In the genomic region with DNA sequence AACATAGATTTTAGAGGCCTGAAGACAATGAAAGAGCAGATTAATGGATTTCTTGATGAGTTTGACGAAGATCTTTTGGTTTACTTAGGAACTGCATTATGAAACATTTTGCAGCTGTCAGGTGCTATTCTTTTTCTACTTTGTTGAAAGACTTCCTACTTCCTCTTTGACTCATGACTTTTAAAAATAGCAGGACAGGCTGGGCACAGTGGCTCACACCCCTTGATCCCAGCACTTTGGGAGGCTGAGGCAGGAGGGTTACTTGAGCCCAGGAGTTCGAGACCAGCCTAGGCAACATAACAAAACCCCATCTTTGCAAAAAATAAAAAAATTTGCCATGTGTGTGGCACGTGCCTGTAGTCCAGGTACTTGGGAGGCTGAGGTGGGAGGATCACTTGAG, we compare ENCODE assay signal across 9 cellular contexts. TPM values are rescaled to one million over a fixed set of nuclear protein-coding genes. Genes with fewer than 3 reads are reported as not detected.
A peak's percentile ranks its signal among the peaks of the same experiment; 100 is the strongest.
DNase-seq lines count a peak whose midpoint lies in the region; ATAC-seq and TF ChIP-seq lines count a peak whose summit lies in the region.
"Had no signal": no experiment of that assay in that cellular context is flagged by ENCODE, and none has a peak within 500 bp of the region (broad histone marks: within the 10 kb centered on the region; RNA-seq: fewer than 3 reads in every experiment).

No MANE protein-coding gene starts in this region.

- H3K4me1 ChIP-seq in A673 (ENCODE audit: insufficient read depth, low read length, poor library complexity, severe bottlenecking) (peaks cover 8% of the 10 kb centered on the region), colonic mucosa (peaks cover 10% of the 10 kb centered on the region), tibial artery (peaks cover 0 to 14% (median 2%) of the 10 kb centered on the region in 4 donors)

- H3K9ac ChIP-seq in colonic mucosa (ENCODE audit: low read depth in 2 of 2, low read length in 2 of 2): peak overlapping the region in 1 of 2 donors; percentile 12

- ATAC-seq in GM18868 (IDR thresholded peaks at IDR 0.05; ENCODE audit: unreplicated experiment): peak; percentile 46
- ATAC-seq in GM21515 (IDR thresholded peaks at IDR 0.05; ENCODE audit: unreplicated experiment): no peak
- ATAC-seq: Panc1 had no signal

- H3K27ac ChIP-seq in A673 (ENCODE audit: low read depth, low read length, poor library complexity, severe bottlenecking) (no peak overlapping the region), colonic mucosa (peak overlapping the region; percentile 66), tibial artery (no peak overlapping the region)

- H3K36me3 ChIP-seq in A673 (ENCODE audit: insufficient read depth, low read length, poor library complexity, severe bottlenecking): peaks cover 46% of the 10 kb centered on the region
- no peaks in the 10 kb centered on the region for H3K36me3 ChIP-seq in colonic mucosa
- peaks cover 13 to 62% (median 30%) of the 10 kb centered on the region in 3 donors for H3K36me3 ChIP-seq in tibial artery

- intact Hi-C loops in A673 (cut with micrococcal nuclease; ENCODE audit: unreplicated experiment) (no loop called here), colonic mucosa (cut with DNase I) (no loop called here), tibial artery (cut with DNase I; ENCODE audit: low total_unique reads) (no loop called here)

- POLR2A ChIA-PET in A673 (lab: Charles Lee; ENCODE audit: low non-redundant PET): no interaction called here

- CTCF ChIA-PET in A673 (lab: Charles Lee): no interaction called here

- H3K4me3 ChIP-seq in A673 (ENCODE audit: low read depth, low read length, poor library complexity, severe bottlenecking) (no peak overlapping the region), colonic mucosa (no peak overlapping the region), tibial artery (no peak overlapping the region)

- BruUV-seq in A673 (replicated peaks; lab: Mats Ljungman, UMichigan): TSS peak; percentile 4

- DNase-seq in A673 (ENCODE audit: low spot score) (no peak), LHCN-M2 (ENCODE audit: low read depth) (peak; percentile 68), colonic mucosa (no peak), DMS114 treated with DMSO at 0.1 percent for 48 hours (lab: John Stamatoyannopoulos, UW; ENCODE audit: unreplicated experiment) (no peak), NCI-H82 (lab: John Stamatoyannopoulos, UW) (no peak), tibial artery (no peak)

- H3K27me3 ChIP-seq in A673 (replicated peaks; ENCODE audit: insufficient read depth, low read depth, low read length, poor library complexity) (no peaks in the 10 kb centered on the region), colonic mucosa (no peaks in the 10 kb centered on the region), tibial artery (no peaks in the 10 kb centered on the region)

- H3K9me3 ChIP-seq in A673 (ENCODE audit: low read depth, low read length, poor library complexity, severe bottlenecking) (no peaks in the 10 kb centered on the region), colonic mucosa (no peaks in the 10 kb centered on the region), tibial artery (no peaks in the 10 kb centered on the region)

- TF ChIP-seq CTCF in A673 (conservative IDR thresholded peaks at IDR 0.05; ENCODE audit: low read depth, low read length): no peak
- no peak for TF ChIP-seq CTCF in colonic mucosa (IDR thresholded peaks at IDR 0.05)
- no peak for TF ChIP-seq CTCF in tibial artery (IDR thresholded peaks at IDR 0.05)

RNA-seq across cellular contexts. Expression of a gene that starts 52.0 kb away (rescaled TPM):
- total RNA-seq in A673 (2021) (56.2 and 57.7 TPM in 2 replicates), LHCN-M2 (2014; rRNA removed) (38.7 and 38.9 TPM in 2 replicates), colonic mucosa (10 to 100 TPM; 50.0 to 71.4 TPM)
- polyA plus RNA-seq in LHCN-M2 (2012): 12.2 TPM
